ENCODE assay signal across 1 cellular context in genomic region chr16:55655709-55656694, GRCh38.
A peak's percentile ranks its signal among the peaks of the same experiment; 100 is the strongest.
TF ChIP-seq lines count a peak whose summit lies in the region.

SLC6A2 (plus strand) TSS chr16:55655988; CDS start chr16:55656695, 707 bp downstream.

TF ChIP-seq in GM23338, 12 proteins besides CTCF, POLR2A, EP300 and RAD21:
- TF ChIP-seq, protein P1, sequence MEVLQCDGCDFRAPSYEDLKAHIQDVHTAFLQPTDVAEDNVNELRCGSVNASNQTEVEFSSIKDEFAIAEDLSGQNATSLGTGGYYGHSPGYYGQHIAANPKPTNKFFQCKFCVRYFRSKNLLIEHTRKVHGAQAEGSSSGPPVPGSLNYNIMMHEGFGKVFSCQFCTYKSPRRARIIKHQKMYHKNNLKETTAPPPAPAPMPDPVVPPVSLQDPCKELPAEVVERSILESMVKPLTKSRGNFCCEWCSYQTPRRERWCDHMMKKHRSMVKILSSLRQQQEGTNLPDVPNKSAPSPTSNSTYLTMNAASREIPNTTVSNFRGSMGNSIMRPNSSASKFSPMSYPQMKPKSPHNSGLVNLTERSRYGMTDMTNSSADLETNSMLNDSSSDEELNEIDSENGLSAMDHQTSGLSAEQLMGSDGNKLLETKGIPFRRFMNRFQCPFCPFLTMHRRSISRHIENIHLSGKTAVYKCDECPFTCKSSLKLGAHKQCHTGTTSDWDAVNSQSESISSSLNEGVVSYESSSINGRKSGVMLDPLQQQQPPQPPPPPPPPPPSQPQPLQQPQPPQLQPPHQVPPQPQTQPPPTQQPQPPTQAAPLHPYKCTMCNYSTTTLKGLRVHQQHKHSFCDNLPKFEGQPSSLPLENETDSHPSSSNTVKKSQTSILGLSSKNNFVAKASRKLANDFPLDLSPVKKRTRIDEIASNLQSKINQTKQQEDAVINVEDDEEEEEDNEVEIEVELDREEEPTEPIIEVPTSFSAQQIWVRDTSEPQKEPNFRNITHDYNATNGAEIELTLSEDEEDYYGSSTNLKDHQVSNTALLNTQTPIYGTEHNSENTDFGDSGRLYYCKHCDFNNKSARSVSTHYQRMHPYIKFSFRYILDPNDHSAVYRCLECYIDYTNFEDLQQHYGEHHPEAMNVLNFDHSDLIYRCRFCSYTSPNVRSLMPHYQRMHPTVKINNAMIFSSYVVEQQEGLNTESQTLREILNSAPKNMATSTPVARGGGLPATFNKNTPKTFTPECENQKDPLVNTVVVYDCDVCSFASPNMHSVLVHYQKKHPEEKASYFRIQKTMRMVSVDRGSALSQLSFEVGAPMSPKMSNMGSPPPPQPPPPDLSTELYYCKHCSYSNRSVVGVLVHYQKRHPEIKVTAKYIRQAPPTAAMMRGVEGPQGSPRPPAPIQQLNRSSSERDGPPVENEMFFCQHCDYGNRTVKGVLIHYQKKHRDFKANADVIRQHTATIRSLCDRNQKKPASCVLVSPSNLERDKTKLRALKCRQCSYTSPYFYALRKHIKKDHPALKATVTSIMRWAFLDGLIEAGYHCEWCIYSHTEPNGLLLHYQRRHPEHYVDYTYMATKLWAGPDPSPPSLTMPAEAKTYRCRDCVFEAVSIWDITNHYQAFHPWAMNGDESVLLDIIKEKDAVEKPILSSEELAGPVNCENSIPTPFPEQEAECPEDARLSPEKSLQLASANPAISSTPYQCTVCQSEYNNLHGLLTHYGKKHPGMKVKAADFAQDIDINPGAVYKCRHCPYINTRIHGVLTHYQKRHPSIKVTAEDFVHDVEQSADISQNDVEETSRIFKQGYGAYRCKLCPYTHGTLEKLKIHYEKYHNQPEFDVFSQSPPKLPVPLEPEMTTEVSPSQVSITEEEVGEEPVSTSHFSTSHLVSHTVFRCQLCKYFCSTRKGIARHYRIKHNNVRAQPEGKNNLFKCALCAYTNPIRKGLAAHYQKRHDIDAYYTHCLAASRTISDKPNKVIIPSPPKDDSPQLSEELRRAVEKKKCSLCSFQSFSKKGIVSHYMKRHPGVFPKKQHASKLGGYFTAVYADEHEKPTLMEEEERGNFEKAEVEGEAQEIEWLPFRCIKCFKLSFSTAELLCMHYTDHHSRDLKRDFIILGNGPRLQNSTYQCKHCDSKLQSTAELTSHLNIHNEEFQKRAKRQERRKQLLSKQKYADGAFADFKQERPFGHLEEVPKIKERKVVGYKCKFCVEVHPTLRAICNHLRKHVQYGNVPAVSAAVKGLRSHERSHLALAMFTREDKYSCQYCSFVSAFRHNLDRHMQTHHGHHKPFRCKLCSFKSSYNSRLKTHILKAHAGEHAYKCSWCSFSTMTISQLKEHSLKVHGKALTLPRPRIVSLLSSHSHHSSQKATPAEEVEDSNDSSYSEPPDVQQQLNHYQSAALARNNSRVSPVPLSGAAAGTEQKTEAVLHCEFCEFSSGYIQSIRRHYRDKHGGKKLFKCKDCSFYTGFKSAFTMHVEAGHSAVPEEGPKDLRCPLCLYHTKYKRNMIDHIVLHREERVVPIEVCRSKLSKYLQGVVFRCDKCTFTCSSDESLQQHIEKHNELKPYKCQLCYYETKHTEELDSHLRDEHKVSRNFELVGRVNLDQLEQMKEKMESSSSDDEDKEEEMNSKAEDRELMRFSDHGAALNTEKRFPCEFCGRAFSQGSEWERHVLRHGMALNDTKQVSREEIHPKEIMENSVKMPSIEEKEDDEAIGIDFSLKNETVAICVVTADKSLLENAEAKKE (CRISPR knock-in tag; IDR thresholded peaks at IDR 0.05), result no peak
- TF ChIP-seq CREB1 (CRISPR knock-in tag; IDR thresholded peaks at IDR 0.05; ENCODE audit: low read depth), result peak; percentile 8; the same call in 1 of the 2 replicates
- TF ChIP-seq REST (IDR thresholded peaks at IDR 0.05; ENCODE audit: unreplicated experiment), result no peak
